In genomic region chr13:24106429-24106828, GRCh38 we compare ENCODE assay signal across 14 cellular contexts.
"Had no signal": no experiment of that assay in that cellular context is flagged by ENCODE, and none has a peak within 500 bp of the region (broad histone marks: within the 10 kb centered on the region; RNA-seq: fewer than 3 reads in every experiment).

No MANE protein-coding gene starts in this region.

- FAIRE-seq: bronchial epithelial cell had no signal

- H3K4me3 Mint-ChIP-seq: activated T-helper 17 cell treated with anti-CD3 and anti-CD28 coated beads, Interleukin-2, amount 50 U/mL, for 72 hours; nephron; stimulated activated naive B cell treated with anti-CD40 and anti-IgM and Interleukin-4, amounts not matched to agents 10 μg/mL and 1 μg/mL and 100 μg/mL, for 72 hours had no signal

- H3K4me3 ChIP-seq: ascending aorta, gastrocnemius medialis, SK-N-MC, transverse colon had no signal

- H3K4me1 ChIP-seq: ascending aorta, gastrocnemius medialis, transverse colon had no signal

- H3K9me3 Mint-ChIP-seq: activated T-helper 17 cell treated with anti-CD3 and anti-CD28 coated beads, Interleukin-2, amount 50 U/mL, for 72 hours; nephron; stimulated activated naive B cell treated with anti-CD40 and anti-IgM and Interleukin-4, amounts not matched to agents 10 μg/mL and 1 μg/mL and 100 μg/mL, for 72 hours had no signal

- H3K27me3 ChIP-seq: ascending aorta, gastrocnemius medialis, transverse colon had no signal

- H3K27ac ChIP-seq: ascending aorta, gastrocnemius medialis, SK-N-MC, transverse colon had no signal

- H3K4me1 Mint-ChIP-seq: activated T-helper 17 cell treated with anti-CD3 and anti-CD28 coated beads, Interleukin-2, amount 50 U/mL, for 72 hours; nephron had no signal

- ATAC-seq: activated T-helper 17 cell treated with anti-CD3 and anti-CD28 coated beads, Interleukin-2, amount 50 U/mL, for 72 hours; gastrocnemius medialis; left ventricle myocardium superior; stimulated activated naive B cell treated with anti-CD40 and anti-IgM and Interleukin-4, amounts not matched to agents 10 μg/mL and 1 μg/mL and 100 μg/mL, for 72 hours had no signal

- H3K27ac Mint-ChIP-seq: activated T-helper 17 cell treated with anti-CD3 and anti-CD28 coated beads, Interleukin-2, amount 50 U/mL, for 72 hours; nephron; stimulated activated naive B cell treated with anti-CD40 and anti-IgM and Interleukin-4, amounts not matched to agents 10 μg/mL and 1 μg/mL and 100 μg/mL, for 72 hours had no signal

- H3K36me3 Mint-ChIP-seq: stimulated activated naive B cell treated with anti-CD40 and anti-IgM and Interleukin-4, amounts not matched to agents 10 μg/mL and 1 μg/mL and 100 μg/mL, for 72 hours had no signal

- H3K36me3 ChIP-seq: ascending aorta, gastrocnemius medialis, transverse colon had no signal

- DNase-seq: activated CD4-positive, alpha-beta T cell treated with anti-CD3 and anti-CD28 coated beads, Interleukin-2, amount 50 U/mL, for 48 hours; activated CD4-positive, CD25-positive, alpha-beta regulatory T cell treated with anti-CD3 and anti-CD28 coated beads, Interleukin-2, amount 50 U/mL, for 72 hours; activated naive CD4-positive, alpha-beta T cell treated with Interleukin-2 at 50 U/mL for 16 hours; erythroblast; gastrocnemius medialis; left ventricle myocardium superior; stimulated activated naive B cell treated with anti-CD40 and anti-IgM and Interleukin-4, amounts not matched to agents 10 μg/mL and 1 μg/mL and 100 μg/mL, for 72 hours; T-helper 9 cell; transverse colon had no signal

- H3K9me3 ChIP-seq: ascending aorta, gastrocnemius medialis, transverse colon had no signal
